In genomic region chr2:188572592-188572991, GRCh38 we compare ENCODE assay signal across 20 cellular contexts.
"Had no signal": no experiment of that assay in that cellular context is flagged by ENCODE, and none has a peak within 500 bp of the region (broad histone marks: within the 10 kb centered on the region; RNA-seq: fewer than 3 reads in every experiment).

No MANE protein-coding gene starts in this region.

- H3K27ac ChIP-seq: RWPE1, SJCRH30 had no signal

- H3K9me3 ChIP-seq: SJCRH30 had no signal

- DNase-seq: activated CD4-positive, alpha-beta T cell treated with anti-CD3 and anti-CD28 coated beads for 48 hours; activated CD4-positive, alpha-beta T cell treated with anti-CD3 and anti-CD28 coated beads, Interleukin-2, amount 50 U/mL, for 4 hours; activated CD4-positive, CD25-positive, alpha-beta regulatory T cell treated with anti-CD3 and anti-CD28 coated beads, Interleukin-2, amount 50 U/mL, for 72 hours; activated CD8-positive, alpha-beta T cell treated with anti-CD3 and anti-CD28 coated beads, Interleukin-2, amount 10 ng/mL, durations not matched to agents 7 days and 5 days; activated effector memory CD4-positive, alpha-beta T cell treated with Interleukin-2 at 50 U/mL for 16 hours; activated naive CD4-positive, alpha-beta T cell; activated T-cell treated with anti-CD3 and anti-CD28 coated beads, Interleukin-2, amount 50 U/mL, for 24 hours; aorta; MM.1S; NCI-H1105 treated with DMSO at 0.1 percent for 48 hours; NCI-H1436 treated with DMSO at 0.1 percent for 48 hours; NCI-H187; NCI-H2081; NCI-H2171; NCI-H226; NCI-H526; NCI-H82; Right ventricle myocardium superior; SJCRH30 had no signal

- H3K27me3 ChIP-seq: SJCRH30 had no signal

- H3K4me3 ChIP-seq: SJCRH30 had no signal
